12 cellular contexts compared by ENCODE assay signal in genomic region chr17:59572301-59572924, GRCh38. TPM values are rescaled to one million over a fixed set of nuclear protein-coding genes. Genes with fewer than 3 reads are reported as not detected.
A peak's percentile ranks its signal among the peaks of the same experiment; 100 is the strongest.
DNase-seq lines count a peak whose midpoint lies in the region; ATAC-seq, FAIRE-seq and TF ChIP-seq lines count a peak whose summit lies in the region.
"Had no signal": no experiment of that assay in that cellular context is flagged by ENCODE, and none has a peak within 500 bp of the region (broad histone marks: within the 10 kb centered on the region; RNA-seq: fewer than 3 reads in every experiment).

No MANE protein-coding gene starts in this region.

- H3K27me3 Mint-ChIP-seq in activated CD8-positive, alpha-beta T cell treated with anti-CD3 and anti-CD28 coated beads for 36 hours, result no peaks in the 10 kb centered on the region
- H3K27me3 Mint-ChIP-seq in activated CD8-positive, alpha-beta T cell treated with anti-CD3 and anti-CD28 coated beads, Interleukin-2, amount 10 ng/mL, durations not matched to agents 7 days and 5 days (ENCODE audit: low read depth), result no peaks in the 10 kb centered on the region
- H3K27me3 Mint-ChIP-seq in activated T-cell treated with anti-CD3 and anti-CD28 coated beads, Interleukin-2, amount 50 U/mL, for 72 hours (ENCODE audit: low read depth), result no peaks in the 10 kb centered on the region
- H3K27me3 Mint-ChIP-seq in nephron progenitor cell (ENCODE audit: low read depth, poor library complexity), result no peaks in the 10 kb centered on the region

- no peak overlapping the region for H3K27ac ChIP-seq in trophoblast cell (ENCODE audit: low read depth, low read length)
- H3K27ac ChIP-seq: SK-N-MC had no signal

- CTCF ChIA-PET in activated CD8-positive, alpha-beta T cell treated with anti-CD3 and anti-CD28 coated beads for 36 hours (lab: Charles Lee), result interaction anchor here (1.3 kb wide), 1 partner anchor 9 kb away, joined by 3 read pairs; no protein-coding TSS in a partner anchor
- CTCF ChIA-PET in activated CD8-positive, alpha-beta T cell treated with anti-CD3 and anti-CD28 coated beads, Interleukin-2, amount 10 ng/mL, durations not matched to agents 7 days and 5 days (lab: Charles Lee), result no interaction called here

- no peaks in the 10 kb centered on the region for H3K9me3 ChIP-seq in trophoblast cell (ENCODE audit: insufficient read depth, low read depth, low read length)

- no peaks in the 10 kb centered on the region for H3K27me3 ChIP-seq in trophoblast cell (ENCODE audit: insufficient read depth, low read length)

- no peaks in the 10 kb centered on the region for H3K79me1 ChIP-seq in trophoblast cell (ENCODE audit: low read length)

- no peak for TF ChIP-seq POLR2A in GM12891 (IDR thresholded peaks at IDR 0.05; ENCODE audit: low read depth, low read length)
- no peak for TF ChIP-seq POLR2A in H54 (IDR thresholded peaks at IDR 0.05; ENCODE audit: low read depth, low read length)

- H3K4me1 ChIP-seq in trophoblast cell (ENCODE audit: control insufficient read depth in 1 of 2, insufficient read depth in 2 of 2, low read length in 2 of 2), result no peaks in the 10 kb centered on the region

- H3K9ac ChIP-seq in trophoblast cell (ENCODE audit: low read length), result no peak overlapping the region

- no peak overlapping the region for H2BK5ac ChIP-seq in trophoblast cell (ENCODE audit: low read depth, low read length, poor library complexity)

- no peaks in the 10 kb centered on the region for H3K79me2 ChIP-seq in trophoblast cell (ENCODE audit: control insufficient read depth, insufficient read depth, low read length, poor library complexity)

- H2BK12ac ChIP-seq in trophoblast cell (ENCODE audit: low read length), result no peak overlapping the region

- no peak overlapping the region for H3K4me3 ChIP-seq in trophoblast cell (ENCODE audit: low read depth, low read length)
- H3K4me3 ChIP-seq: SK-N-MC had no signal

- peaks cover 14% of the 10 kb centered on the region for H3K36me3 Mint-ChIP-seq in activated CD8-positive, alpha-beta T cell treated with anti-CD3 and anti-CD28 coated beads for 36 hours (ENCODE audit: low read depth)
- H3K36me3 Mint-ChIP-seq in activated CD8-positive, alpha-beta T cell treated with anti-CD3 and anti-CD28 coated beads, Interleukin-2, amount 10 ng/mL, durations not matched to agents 7 days and 5 days (ENCODE audit: low read depth), result peaks cover 10% of the 10 kb centered on the region
- H3K36me3 Mint-ChIP-seq in activated T-cell treated with anti-CD3 and anti-CD28 coated beads, Interleukin-2, amount 50 U/mL, for 72 hours (ENCODE audit: insufficient read depth in 2 of 2), result peaks cover 5 to 12% of the 10 kb centered on the region in 2 donors
- peaks cover 23% of the 10 kb centered on the region for H3K36me3 Mint-ChIP-seq in nephron progenitor cell (ENCODE audit: low read depth)

- no peak overlapping the region for H3K23ac ChIP-seq in trophoblast cell (ENCODE audit: low read length)

- H3K4me3 Mint-ChIP-seq in activated CD8-positive, alpha-beta T cell treated with anti-CD3 and anti-CD28 coated beads for 36 hours, result no peak overlapping the region
- H3K4me3 Mint-ChIP-seq in activated CD8-positive, alpha-beta T cell treated with anti-CD3 and anti-CD28 coated beads, Interleukin-2, amount 10 ng/mL, durations not matched to agents 7 days and 5 days, result no peak overlapping the region
- H3K4me3 Mint-ChIP-seq in activated T-cell treated with anti-CD3 and anti-CD28 coated beads, Interleukin-2, amount 50 U/mL, for 72 hours, result peak overlapping the region; percentile 63 to 67
- H3K4me3 Mint-ChIP-seq in nephron progenitor cell, result no peak overlapping the region

- whole genome bisulfite sequencing in trophoblast cell (ENCODE audit: extremely low coverage, insufficient coverage, insufficient read length), result no CpG with 5 or more reads among the region's 10 CpGs

- H3K4ac ChIP-seq in trophoblast cell (ENCODE audit: low read depth, low read length), result no peak overlapping the region

- no peak overlapping the region for H4K8ac ChIP-seq in trophoblast cell (ENCODE audit: low read depth, low read length)

- H3K18ac ChIP-seq in trophoblast cell (ENCODE audit: low read length), result no peak overlapping the region

- no peak overlapping the region for H2AFZ ChIP-seq in trophoblast cell (ENCODE audit: insufficient read depth, low read length, poor library complexity)

- peaks cover 17% of the 10 kb centered on the region for H3K4me1 Mint-ChIP-seq in activated CD8-positive, alpha-beta T cell treated with anti-CD3 and anti-CD28 coated beads for 36 hours (ENCODE audit: low read depth)
- H3K4me1 Mint-ChIP-seq in activated CD8-positive, alpha-beta T cell treated with anti-CD3 and anti-CD28 coated beads, Interleukin-2, amount 10 ng/mL, durations not matched to agents 7 days and 5 days (ENCODE audit: low read depth), result peaks cover 4% of the 10 kb centered on the region
- peaks cover 18% of the 10 kb centered on the region for H3K4me1 Mint-ChIP-seq in activated T-cell treated with anti-CD3 and anti-CD28 coated beads, Interleukin-2, amount 50 U/mL, for 72 hours (ENCODE audit: low read depth)
- no peaks in the 10 kb centered on the region for H3K4me1 Mint-ChIP-seq in nephron progenitor cell

- H3K27ac Mint-ChIP-seq in activated CD8-positive, alpha-beta T cell treated with anti-CD3 and anti-CD28 coated beads for 36 hours, result peak overlapping the region; percentile 91
- H3K27ac Mint-ChIP-seq in activated CD8-positive, alpha-beta T cell treated with anti-CD3 and anti-CD28 coated beads, Interleukin-2, amount 10 ng/mL, durations not matched to agents 7 days and 5 days, result no peak overlapping the region
- H3K27ac Mint-ChIP-seq in activated T-cell treated with anti-CD3 and anti-CD28 coated beads, Interleukin-2, amount 50 U/mL, for 72 hours, result peak overlapping the region; percentile 69
- H3K27ac Mint-ChIP-seq in nephron progenitor cell, result no peak overlapping the region

- peaks cover 2% of the 10 kb centered on the region for H3K9me3 Mint-ChIP-seq in activated CD8-positive, alpha-beta T cell treated with anti-CD3 and anti-CD28 coated beads for 36 hours
- H3K9me3 Mint-ChIP-seq in activated CD8-positive, alpha-beta T cell treated with anti-CD3 and anti-CD28 coated beads, Interleukin-2, amount 10 ng/mL, durations not matched to agents 7 days and 5 days (ENCODE audit: insufficient read depth), result no peaks in the 10 kb centered on the region
- peaks cover 2 to 4% of the 10 kb centered on the region in 2 donors for H3K9me3 Mint-ChIP-seq in activated T-cell treated with anti-CD3 and anti-CD28 coated beads, Interleukin-2, amount 50 U/mL, for 72 hours
- H3K9me3 Mint-ChIP-seq in nephron progenitor cell, result no peaks in the 10 kb centered on the region

- no peak overlapping the region for H3K4me2 ChIP-seq in trophoblast cell (ENCODE audit: low read length)

- H3K14ac ChIP-seq in trophoblast cell (ENCODE audit: low read length), result no peak overlapping the region

- H2AK5ac ChIP-seq in trophoblast cell (ENCODE audit: low read length), result no peak overlapping the region

- no peak overlapping the region for H4K12ac ChIP-seq in trophoblast cell (ENCODE audit: low read depth, low read length)

- intact Hi-C loops in activated CD8-positive, alpha-beta T cell treated with anti-CD3 and anti-CD28 coated beads for 36 hours (cut with micrococcal nuclease), result no loop called here

- DNase-seq in activated CD8-positive, alpha-beta T cell treated with anti-CD3 and anti-CD28 coated beads for 36 hours, result peak; percentile 53
- no peak for DNase-seq in activated CD8-positive, alpha-beta T cell treated with anti-CD3 and anti-CD28 coated beads, Interleukin-2, amount 10 ng/mL, durations not matched to agents 7 days and 5 days
- DNase-seq in GM12891 (ENCODE audit: insufficient read length, low spot score) (no peak), renal cortical epithelial cell (ENCODE audit: low read depth) (peak; percentile 56), H54 (ENCODE audit: insufficient read length, low spot score) (no peak), nephron progenitor cell (no peak), trophoblast cell (no peak)
- DNase-seq in activated T-cell treated with anti-CD3 and anti-CD28 coated beads, Interleukin-2, amount 50 U/mL, for 72 hours, result peak; percentile 39 to 42
- DNase-seq: activated CD8-positive, alpha-beta memory T cell treated with anti-CD3 and anti-CD28 coated beads for 24 hours; erythroblast had no signal

- no peak overlapping the region for H2BK120ac ChIP-seq in trophoblast cell (ENCODE audit: insufficient read depth, low read length, poor library complexity)

- FAIRE-seq in GM12891 (lab: Jason Lieb, UNC), result peak; percentile 82
- FAIRE-seq in H54 (lab: Jason Lieb, UNC), result no peak
- FAIRE-seq: bronchial epithelial cell had no signal

- ATAC-seq in activated CD8-positive, alpha-beta T cell treated with anti-CD3 and anti-CD28 coated beads for 36 hours, result peak; percentile 86
- no peak for ATAC-seq in activated CD8-positive, alpha-beta T cell treated with anti-CD3 and anti-CD28 coated beads, Interleukin-2, amount 10 ng/mL, durations not matched to agents 7 days and 5 days
- peak; percentile 84 to 92 for ATAC-seq in activated T-cell treated with anti-CD3 and anti-CD28 coated beads, Interleukin-2, amount 50 U/mL, for 72 hours (replicated peaks in 1 of 2)

- TF ChIP-seq CTCF in activated CD8-positive, alpha-beta T cell treated with anti-CD3 and anti-CD28 coated beads for 36 hours (IDR thresholded peaks at IDR 0.05), result no peak
- no peak for TF ChIP-seq CTCF in nephron progenitor cell (IDR thresholded peaks at IDR 0.05)

- POLR2A ChIA-PET in activated CD8-positive, alpha-beta T cell treated with anti-CD3 and anti-CD28 coated beads for 36 hours (lab: Charles Lee), result interaction anchor here (3.2 kb wide), 1 partner anchor 47 kb away, joined by 14 read pairs; the partner anchor contains the start of gene CLTC
- POLR2A ChIA-PET in activated CD8-positive, alpha-beta T cell treated with anti-CD3 and anti-CD28 coated beads, Interleukin-2, amount 10 ng/mL, durations not matched to agents 7 days and 5 days (lab: Charles Lee), result interaction anchor here (1.1 kb wide), 1 partner anchor 47 kb away, joined by 4 read pairs; the partner anchor contains the start of gene CLTC

- H4K91ac ChIP-seq in trophoblast cell (ENCODE audit: low read depth, low read length), result no peak overlapping the region

- peaks cover 2% of the 10 kb centered on the region in 2 experiments for H3K36me3 ChIP-seq in trophoblast cell (ENCODE audit: control insufficient read depth in 1 of 2, insufficient read depth in 2 of 2, low read length in 2 of 2)

RNA-seq across cellular contexts. Expression of gene DHX40, which starts 7.0 kb away (rescaled TPM):
- total RNA-seq in activated CD8-positive, alpha-beta T cell treated with anti-CD3 and anti-CD28 coated beads for 36 hours, result 10 to 100 TPM; 24.7 to 24.9 TPM
- 10 to 100 TPM; 17.7 to 20.8 TPM for total RNA-seq in activated CD8-positive, alpha-beta T cell treated with anti-CD3 and anti-CD28 coated beads, Interleukin-2, amount 10 ng/mL, durations not matched to agents 7 days and 5 days
- 9.6 TPM for polyA plus RNA-seq in GM12891 (2012; ENCODE audit: low read depth, missing spikeins)
- 10 to 100 TPM; 35.9 to 37.5 TPM for total RNA-seq in activated T-cell treated with anti-CD3 and anti-CD28 coated beads, Interleukin-2, amount 50 U/mL, for 72 hours
- 88.2 and 127 TPM in 2 replicates for total RNA-seq in renal cortical epithelial cell
- polyA plus RNA-seq in trophoblast cell (2013), result 18.5 and 18.9 TPM in 2 replicates

RNA-seq across cellular contexts. Expression of gene CLTC, which starts 47.3 kb away (rescaled TPM):
- 100 to 1,000 TPM; 137 to 142 TPM for total RNA-seq in activated CD8-positive, alpha-beta T cell treated with anti-CD3 and anti-CD28 coated beads for 36 hours
- total RNA-seq in activated CD8-positive, alpha-beta T cell treated with anti-CD3 and anti-CD28 coated beads, Interleukin-2, amount 10 ng/mL, durations not matched to agents 7 days and 5 days, result 100 to 1,000 TPM; 126 to 131 TPM
- 81.0 TPM for polyA plus RNA-seq in GM12891 (2012; ENCODE audit: low read depth, missing spikeins)
- total RNA-seq in activated T-cell treated with anti-CD3 and anti-CD28 coated beads, Interleukin-2, amount 50 U/mL, for 72 hours, result 100 to 1,000 TPM; 144 to 149 TPM
- total RNA-seq in renal cortical epithelial cell, result 520 and 1,044 TPM in 2 replicates
- 234 and 254 TPM in 2 replicates for polyA plus RNA-seq in trophoblast cell (2013)

Comparison
In these comparisons a context has a peak if more than half of its experiments do, and no peak if none do; other contexts are left out.
1. DNase-seq: peak in activated CD8-positive, alpha-beta T cell treated with anti-CD3 and anti-CD28 coated beads for 36 hours (single experiment), activated T-cell treated with anti-CD3 and anti-CD28 coated beads, Interleukin-2, amount 50 U/mL, for 72 hours (2 of 2) and renal cortical epithelial cell (single experiment); none in activated CD8-positive, alpha-beta T cell treated with anti-CD3 and anti-CD28 coated beads, Interleukin-2, amount 10 ng/mL, durations not matched to agents 7 days and 5 days (single experiment), GM12891 (single experiment), H54 (single experiment), nephron progenitor cell (single experiment) and trophoblast cell (0 of 2).
2. H3K27ac Mint-ChIP-seq: peak in activated CD8-positive, alpha-beta T cell treated with anti-CD3 and anti-CD28 coated beads for 36 hours (single experiment) and activated T-cell treated with anti-CD3 and anti-CD28 coated beads, Interleukin-2, amount 50 U/mL, for 72 hours (single experiment); none in activated CD8-positive, alpha-beta T cell treated with anti-CD3 and anti-CD28 coated beads, Interleukin-2, amount 10 ng/mL, durations not matched to agents 7 days and 5 days (single experiment) and nephron progenitor cell (single experiment).
3. H3K4me3 Mint-ChIP-seq: peak in activated T-cell treated with anti-CD3 and anti-CD28 coated beads, Interleukin-2, amount 50 U/mL, for 72 hours (2 of 2); none in activated CD8-positive, alpha-beta T cell treated with anti-CD3 and anti-CD28 coated beads for 36 hours (single experiment), activated CD8-positive, alpha-beta T cell treated with anti-CD3 and anti-CD28 coated beads, Interleukin-2, amount 10 ng/mL, durations not matched to agents 7 days and 5 days (single experiment) and nephron progenitor cell (single experiment).